ENCODE assay signal across 30 cellular contexts in genomic region chr14:26484562-26484961, GRCh38.
"Had no signal": no experiment of that assay in that cellular context is flagged by ENCODE, and none has a peak within 500 bp of the region (broad histone marks: within the 10 kb centered on the region; RNA-seq: fewer than 3 reads in every experiment).

No MANE protein-coding gene starts in this region.

- H3K9me3 Mint-ChIP-seq: nephron progenitor cell, type B pancreatic cell had no signal

- H3K9me3 ChIP-seq: neutrophil, pancreas, psoas muscle, suprapubic skin, testis, tibial artery, transverse colon, upper lobe of right lung, uterus had no signal

- H3K4me3 Mint-ChIP-seq: naive thymus-derived CD8-positive, alpha-beta T cell; natural killer cell treated with Interleukin-12 subunit alpha and Interleukin-12 subunit beta and Interleukin-15 and Interleukin-18, amount 100 ng/mL, for 72 hours; nephron progenitor cell; neural crest cell; stimulated activated memory B cell treated with anti-CD40 and anti-IgM and Interleukin-4, amounts not matched to agents 10 μg/mL and 1 μg/mL and 100 μg/mL, for 72 hours; stimulated activated naive CD8-positive, alpha-beta T cell treated with anti-CD3 and anti-CD28 coated beads, Interleukin-15, amount 100 ng/mL, for 72 hours; type B pancreatic cell had no signal

- H3K27me3 Mint-ChIP-seq: naive thymus-derived CD8-positive, alpha-beta T cell; natural killer cell treated with Interleukin-12 subunit alpha and Interleukin-12 subunit beta and Interleukin-15 and Interleukin-18, amount 100 ng/mL, for 72 hours; stimulated activated memory B cell treated with anti-CD40 and anti-IgM and Interleukin-4, amounts not matched to agents 10 μg/mL and 1 μg/mL and 100 μg/mL, for 72 hours; stimulated activated naive CD8-positive, alpha-beta T cell treated with anti-CD3 and anti-CD28 coated beads, Interleukin-15, amount 100 ng/mL, for 72 hours; type B pancreatic cell had no signal

- H3K36me3 Mint-ChIP-seq: naive thymus-derived CD8-positive, alpha-beta T cell; stimulated activated memory B cell treated with anti-CD40 and anti-IgM and Interleukin-4, amounts not matched to agents 10 μg/mL and 1 μg/mL and 100 μg/mL, for 72 hours; type B pancreatic cell had no signal

- H3K4me3 ChIP-seq: pancreas, psoas muscle, skin epidermis, smooth muscle cell, spleen, suprapubic skin, testis, tibial artery, transverse colon, upper lobe of right lung, uterus had no signal

- ATAC-seq: naive thymus-derived CD8-positive, alpha-beta T cell; natural killer cell treated with Interleukin-12 subunit alpha and Interleukin-12 subunit beta and Interleukin-15 and Interleukin-18, amount 100 ng/mL, for 72 hours; pancreas; psoas muscle; right cardiac atrium; sciatic nerve; stimulated activated memory B cell treated with anti-CD40 and anti-IgM and Interleukin-4, amounts not matched to agents 10 μg/mL and 1 μg/mL and 100 μg/mL, for 72 hours; stimulated activated naive CD8-positive, alpha-beta T cell treated with anti-CD3 and anti-CD28 coated beads, Interleukin-15, amount 100 ng/mL, for 72 hours; stimulated activated naive CD8-positive, alpha-beta T cell treated with anti-CD3 and anti-CD28 coated beads, Interleukin-15, Interleukin-2, amounts not matched to agents 100 U/mL and 50 U/mL, for 24 hours; upper lobe of right lung had no signal

- DNase-seq: naive thymus-derived CD8-positive, alpha-beta T cell; nephron progenitor cell; nucleus accumbens; pancreas; psoas muscle; spleen; stimulated activated CD4-positive, alpha-beta T cell treated with anti-CD3 and anti-CD28 coated beads, Interleukin-12 subunit alpha, Interleukin-12 subunit beta, amount 100 ng/mL, for 4 hours; stimulated activated CD4-positive, alpha-beta T cell treated with anti-CD3 and anti-CD28 coated beads, Interleukin-1b, Interleukin-23, amount 100 ng/mL, for 48 hours; stimulated activated CD4-positive, alpha-beta T cell treated with anti-CD3 and anti-CD28 coated beads, Interleukin-4, amount 100 ng/mL, for 1 hour; stimulated activated CD4-positive, alpha-beta T cell treated with anti-CD3 and anti-CD28 coated beads, Interleukin-4, amount 100 ng/mL, for 4 hours; stimulated activated CD8-positive, alpha-beta memory T cell treated with anti-CD3 and anti-CD28 coated beads, Interleukin-4, amount 100 ng/mL, for 48 hours; stimulated activated naive CD4-positive, alpha-beta T cell; stimulated activated naive CD8-positive, alpha-beta T cell treated with anti-CD3 and anti-CD28 coated beads, Interleukin-15, amount 100 ng/mL, for 72 hours; stimulated activated naive CD8-positive, alpha-beta T cell treated with anti-CD3 and anti-CD28 coated beads, Interleukin-15, Interleukin-2, amounts not matched to agents 100 U/mL and 50 U/mL, for 24 hours; substantia nigra; testis; tibial artery; transverse colon; upper lobe of right lung; uterus had no signal

- H3K27ac Mint-ChIP-seq: naive thymus-derived CD8-positive, alpha-beta T cell; natural killer cell treated with Interleukin-12 subunit alpha and Interleukin-12 subunit beta and Interleukin-15 and Interleukin-18, amount 100 ng/mL, for 72 hours; nephron progenitor cell; stimulated activated memory B cell treated with anti-CD40 and anti-IgM and Interleukin-4, amounts not matched to agents 10 μg/mL and 1 μg/mL and 100 μg/mL, for 72 hours; type B pancreatic cell had no signal

- FAIRE-seq: pancreas had no signal

- H3K4me2 ChIP-seq: smooth muscle cell had no signal

- H3K4me1 Mint-ChIP-seq: naive thymus-derived CD8-positive, alpha-beta T cell; neural crest cell; stimulated activated memory B cell treated with anti-CD40 and anti-IgM and Interleukin-4, amounts not matched to agents 10 μg/mL and 1 μg/mL and 100 μg/mL, for 72 hours; stimulated activated naive CD8-positive, alpha-beta T cell treated with anti-CD3 and anti-CD28 coated beads, Interleukin-15, amount 100 ng/mL, for 72 hours had no signal

- H3K27ac ChIP-seq: neutrophil, pancreas, psoas muscle, skin epidermis, spleen, suprapubic skin, testis, tibial artery, transverse colon, upper lobe of right lung, uterus had no signal

- H3K4me1 ChIP-seq: pancreas, psoas muscle, spleen, suprapubic skin, testis, tibial artery, transverse colon, upper lobe of right lung, uterus had no signal
